Comparison of ENCODE assay signal across 19 cellular contexts in genomic region chr5:159910843-159911229, GRCh38. TPM values are rescaled to one million over a fixed set of nuclear protein-coding genes. Genes with fewer than 3 reads are reported as not detected.
DNase-seq lines count a peak whose midpoint lies in the region; ATAC-seq, FAIRE-seq and TF ChIP-seq lines count a peak whose summit lies in the region.
"Had no signal": no experiment of that assay in that cellular context is flagged by ENCODE, and none has a peak within 500 bp of the region (broad histone marks: within the 10 kb centered on the region; RNA-seq: fewer than 3 reads in every experiment).

No MANE protein-coding gene starts in this region.

- no peak for TF ChIP-seq EP300 in HepG2 (IDR thresholded peaks at IDR 0.05; ENCODE audit: low read depth in 2 of 2, low read length in 2 of 2)
- TF ChIP-seq EP300 in HepG2 (CRISPR knock-in tag; IDR thresholded peaks at IDR 0.05; ENCODE audit: borderline replicate concordance) = no peak

- CTCF ChIA-PET in HepG2 (lab: Yijun Ruan, JAX; ENCODE audit: low intra/inter-chr PET ratio, low total read pairs) = no interaction called here

- WGBS in liver = 17% methylated on average over 2 of the region's 2 CpGs
- WGBS in HepG2 (ENCODE audit: low lambda C conversion rate) = 0% methylated on average over 2 of the region's 2 CpGs

- H3K27me3 ChIP-seq in liver (ENCODE audit: control insufficient read depth in 4 of 4, insufficient read depth in 4 of 4, low read length in 3 of 4) (no peaks in the 10 kb centered on the region), HepG2 (ENCODE audit: control insufficient read depth in 1 of 2, insufficient read depth in 2 of 2, low read length in 2 of 2) (peaks cover 1 to 11% of the 10 kb centered on the region in 2 experiments; a peak in 3 of 5 replicates)

- no peaks in the 10 kb centered on the region for H3K36me3 Mint-ChIP-seq in osteocyte (ENCODE audit: unreplicated experiment)

- H3K4me3 ChIP-seq in liver (ENCODE audit: low read depth in 1 of 3, low read length in 3 of 3) (no peak overlapping the region), HepG2 (replicated peaks in 1 of 3; ENCODE audit: insufficient read depth in 1 of 3, low read depth in 2 of 3, low read length in 3 of 3) (no peak overlapping the region)
- H3K4me3 ChIP-seq: GM12878 had no signal

- H3K9ac ChIP-seq in liver (ENCODE audit: low read depth in 1 of 2, low read length in 2 of 2) (peak overlapping the region in 1 of 2 donors; percentile 57), HepG2 (ENCODE audit: insufficient read depth, low read depth, low read length) (no peak overlapping the region)

- no peak overlapping the region for H2AFZ ChIP-seq in HepG2 (ENCODE audit: low read length)

- intact Hi-C loops in HepG2 (cut with micrococcal nuclease; ENCODE audit: unreplicated experiment) (loop anchor here (10.0 kb wide), 1 partner anchor 396 kb away; no protein-coding TSS in a partner anchor), left colon (cut with DNase I, micrococcal nuclease) (loop anchor here in 1 of 2 donors (10.0 kb wide), 1 partner anchor 466 kb away; no protein-coding TSS in a partner anchor)

- H3K4me1 ChIP-seq in liver (ENCODE audit: control insufficient read depth in 4 of 4, insufficient read depth in 4 of 4, low read length in 3 of 4) = peaks cover 9 to 65% (median 56%) of the 10 kb centered on the region in 4 donors
- no peaks in the 10 kb centered on the region for H3K4me1 ChIP-seq in HepG2 (ENCODE audit: insufficient read depth, low read length)

- no peak overlapping the region for H3K4me2 ChIP-seq in HepG2 (ENCODE audit: low read depth, low read length)

- TF ChIP-seq POLR2A in HepG2 (IDR thresholded peaks at IDR 0.05; ENCODE audit: insufficient read depth in 1 of 2, low read depth in 2 of 2, low read length in 2 of 2) = no peak

- DNase-seq in HepG2 (ENCODE audit: low spot score) (no peak), left colon (no peak), osteocyte (ENCODE audit: extremely low spot score, unreplicated experiment) (no peak), SKM-1 (lab: John Stamatoyannopoulos, UW; ENCODE audit: unreplicated experiment) (no peak), HuH-7.5 (ENCODE audit: low spot score) (no peak), GF-D8 (lab: John Stamatoyannopoulos, UW) (no peak), HTR-8/SVneo (ENCODE audit: insufficient read length, low spot score) (no peak)
- DNase-seq: CD4-positive, alpha-beta T cell; GOT3; KG1; MV-4-11; NCI-H1694 treated with DMSO at 0.1 percent for 48 hours; NCI-H510A; NCI-H748 treated with DMSO at 0.1 percent for 48 hours; OCI-M1; RPMI8226; SHP77 treated with DMSO at 0.1 percent for 48 hours had no signal

- no peak for FAIRE-seq in HepG2 (lab: Jason Lieb, UNC)
- no peak for FAIRE-seq in HTR-8/SVneo (lab: Jason Lieb, UNC)
- FAIRE-seq: GM12878 had no signal

- no peaks in the 10 kb centered on the region for H3K36me3 ChIP-seq in liver (ENCODE audit: control insufficient read depth in 4 of 4, insufficient read depth in 3 of 4, low read depth in 1 of 4, low read length in 3 of 4)
- H3K36me3 ChIP-seq in HepG2 (replicated peaks in 1 of 2; ENCODE audit: control insufficient read depth in 1 of 2, insufficient read depth in 2 of 2, low read length in 2 of 2) = no peaks in the 10 kb centered on the region

- H3K27ac ChIP-seq in liver (ENCODE audit: low read depth in 1 of 2, low read length in 2 of 2) (peak overlapping the region; percentile 89 to 94), HepG2 (ENCODE audit: extremely low read length, insufficient read depth, low read length) (no peak overlapping the region)

- peak overlapping the region; percentile 74 for H3K27ac Mint-ChIP-seq in osteocyte (ENCODE audit: unreplicated experiment)
- H3K27ac Mint-ChIP-seq: CD4-positive, alpha-beta T cell had no signal

- no peaks in the 10 kb centered on the region for H3K9me3 Mint-ChIP-seq in osteocyte (ENCODE audit: unreplicated experiment)
- H3K9me3 Mint-ChIP-seq: CD4-positive, alpha-beta T cell had no signal

- BruUV-seq in HepG2 (replicated peaks; lab: Mats Ljungman, UMichigan) = no TSS peak

- H3K9me3 ChIP-seq in liver (ENCODE audit: control insufficient read depth in 4 of 4, low read length in 3 of 4) (no peaks in the 10 kb centered on the region), HepG2 (ENCODE audit: low read length) (no peaks in the 10 kb centered on the region)

- no peak for ATAC-seq in HepG2
- ATAC-seq in left colon = peak; percentile 47

- POLR2A ChIA-PET in HepG2 (lab: Yijun Ruan, JAX) = no interaction called here

- in situ Hi-C loops in HepG2 (cut with HindIII; ENCODE audit: extremely low pct_ligation_motif_present, low pct_unique_long_range_greater_than_20kb) = loop anchor here (10.0 kb wide), 1 partner anchor 466 kb away; no protein-coding TSS in a partner anchor

- H3K4me1 Mint-ChIP-seq in osteocyte (ENCODE audit: unreplicated experiment) = peaks cover 65% of the 10 kb centered on the region

- H3K27me3 Mint-ChIP-seq in osteocyte (ENCODE audit: unreplicated experiment) = no peaks in the 10 kb centered on the region

- no peaks in the 10 kb centered on the region for H3K79me2 ChIP-seq in HepG2 (ENCODE audit: insufficient read depth, low read length)

- TF ChIP-seq RAD21 in liver (IDR thresholded peaks at IDR 0.05) = no peak
- TF ChIP-seq RAD21 in HepG2 (CRISPR knock-in tag; IDR thresholded peaks at IDR 0.05) = no peak

- TF ChIP-seq CTCF in liver (IDR thresholded peaks at IDR 0.05; ENCODE audit: low read depth, low read length, missing input control) = no peak
- no peak for TF ChIP-seq CTCF in HepG2 (CRISPR knock-in tag; IDR thresholded peaks at IDR 0.05)
- TF ChIP-seq CTCF in osteocyte (IDR thresholded peaks at IDR 0.05) = no peak

- no peaks in the 10 kb centered on the region for H4K20me1 ChIP-seq in HepG2 (ENCODE audit: insufficient read depth, low read length)

- H3K4me3 Mint-ChIP-seq in osteocyte (ENCODE audit: unreplicated experiment) = no peak overlapping the region
- H3K4me3 Mint-ChIP-seq: CD4-positive, alpha-beta T cell had no signal

TF ChIP-seq in liver, 16 proteins besides CTCF, POLR2A, EP300 and RAD21:
- TF ChIP-seq ATF3 (IDR thresholded peaks at IDR 0.05) (no peak), EGR1 (IDR thresholded peaks at IDR 0.05; ENCODE audit: low read depth in 2 of 2) (no peak), YY1 (IDR thresholded peaks at IDR 0.05) (no peak), HNF4A (conservative IDR thresholded peaks at IDR 0.05) (peak; percentile 27 to 33)

TF ChIP-seq in HepG2, 621 proteins besides CTCF, POLR2A, EP300 and RAD21 (continues in another document):
- TF ChIP-seq NFATC3 (CRISPR knock-in tag; IDR thresholded peaks at IDR 0.05) = no peak
- no peak for TF ChIP-seq GATA4 (IDR thresholded peaks at IDR 0.05; ENCODE audit: borderline replicate concordance, low read depth)
- TF ChIP-seq ZNF607 (CRISPR knock-in tag; IDR thresholded peaks at IDR 0.05; ENCODE audit: borderline replicate concordance) = no peak
- TF ChIP-seq TP53 (CRISPR knock-in tag; conservative IDR thresholded peaks at IDR 0.05) = no peak
- TF ChIP-seq ZNF446 (CRISPR knock-in tag; IDR thresholded peaks at IDR 0.05) = no peak
- no peak for TF ChIP-seq CREB1 (IDR thresholded peaks at IDR 0.05)
- TF ChIP-seq CREB1 (CRISPR knock-in tag; IDR thresholded peaks at IDR 0.05) = no peak
- TF ChIP-seq BCL3 (CRISPR knock-in tag; IDR thresholded peaks at IDR 0.05) = no peak
- no peak for TF ChIP-seq JUN (CRISPR knock-in tag; IDR thresholded peaks at IDR 0.05)

RNA-seq across cellular contexts. Expression of gene ADRA1B, which starts 5.4 kb away (rescaled TPM):
- total RNA-seq in liver = 10 to 100 TPM in 1 of 2 donors, under 1 TPM in 1; 0.70 to 13.1 TPM
- polyA plus RNA-seq in liver = 10 to 100 TPM in 1 of 2 donors, 1 to 10 TPM in 1; 6.0 to 10.3 TPM
- not detected in 2 replicates for total RNA-seq in HepG2 (2016; rRNA removed; fragmentation: Illumina TruSeq; extraction: Trizol)
- total RNA-seq in HepG2 (2016; cell fraction: cytosol; rRNA removed; fragmentation: Illumina TruSeq; extraction: Trizol; ENCODE audit: low read depth) = not detected in 2 replicates
- total RNA-seq in HepG2 (2016; cell fraction: insoluble cytoplasmic fraction; rRNA removed; fragmentation: Illumina TruSeq; extraction: Trizol) = not detected in 2 replicates
- not detected in 2 replicates for total RNA-seq in HepG2 (2016; cell fraction: membrane; rRNA removed; fragmentation: Illumina TruSeq; extraction: Trizol)
- not detected in 2 replicates for total RNA-seq in HepG2 (2016; cell fraction: nucleus; rRNA removed; fragmentation: Illumina TruSeq; extraction: Trizol)
- not detected in 2 replicates for polyA plus RNA-seq in HepG2 (2011; rRNA removed)
- not detected in 2 replicates for polyA plus RNA-seq in HepG2 (2011; cell fraction: cytosol; rRNA removed)
- not detected in 2 replicates for polyA plus RNA-seq in HepG2 (2011; cell fraction: nucleus; rRNA removed)
- not detected in 2 replicates for polyA plus RNA-seq in HepG2 (2012)
- polyA plus RNA-seq in HepG2 (2016; cell fraction: cytosol; fragmentation: Illumina TruSeq; extraction: Trizol; ENCODE audit: low read depth) = not detected in 2 replicates
- polyA plus RNA-seq in HepG2 (2016; cell fraction: insoluble cytoplasmic fraction; fragmentation: Illumina TruSeq; extraction: Trizol; ENCODE audit: low read depth) = not detected in 2 replicates
- not detected in 2 replicates for polyA plus RNA-seq in HepG2 (2016; cell fraction: membrane; fragmentation: Illumina TruSeq; extraction: Trizol; ENCODE audit: low read depth)
- polyA plus RNA-seq in HepG2 (2016; cell fraction: nucleus; fragmentation: Illumina TruSeq; extraction: Trizol; ENCODE audit: insufficient read depth, low read depth) = not detected in 2 replicates
- 0.14 TPM in 1 of 2 replicates, not detected in the other for polyA minus RNA-seq in HepG2 (2011; rRNA and poly(A)+ RNA removed; ENCODE audit: low replicate concordance)
- polyA minus RNA-seq in HepG2 (2011; cell fraction: cytosol; rRNA and poly(A)+ RNA removed) = not detected in 2 replicates
- polyA minus RNA-seq in HepG2 (2011; cell fraction: nucleus; rRNA and poly(A)+ RNA removed) = not detected in 2 replicates
- total RNA-seq in left colon = 1 to 10 TPM; 1.1 to 2.5 TPM
- total RNA-seq in osteocyte = 4.0 and 4.6 TPM in 2 replicates
- total RNA-seq: CD4-positive, alpha-beta T cell; GM12878 had no signal
